8 cellular contexts compared by ENCODE assay signal in genomic region chr17:80455328-80455710, GRCh38. TPM values are rescaled to one million over a fixed set of nuclear protein-coding genes. Genes with fewer than 3 reads are reported as not detected.
DNase-seq lines count a peak whose midpoint lies in the region; ATAC-seq and TF ChIP-seq lines count a peak whose summit lies in the region.

No MANE protein-coding gene starts in this region.

- peak overlapping the region; percentile 92 for H3K4me3 Mint-ChIP-seq in activated T-helper 2 cell treated with anti-CD3 and anti-CD28 coated beads, Interferon-gamma antibody, Interleukin-2, Interleukin-4, amounts not matched to agents 10 μg/mL and 5 μg/mL and 100 μg/mL, durations not matched to agents 14 hours and 24 hours and 36 hours (ENCODE audit: low read depth)

- H3K27me3 Mint-ChIP-seq in activated T-helper 2 cell treated with anti-CD3 and anti-CD28 coated beads, Interferon-gamma antibody, Interleukin-2, Interleukin-4, amounts not matched to agents 10 μg/mL and 5 μg/mL and 100 μg/mL, durations not matched to agents 14 hours and 24 hours and 36 hours (ENCODE audit: low read depth) = peaks cover 14% of the 10 kb centered on the region

- peak; percentile 42 to 64 for DNase-seq in AML-193 (lab: John Stamatoyannopoulos, UW)
- DNase-seq in HuH-7 (ENCODE audit: low spot score) = peak; percentile 93
- no peak for DNase-seq in activated T-helper 2 cell treated with anti-CD3 and anti-CD28 coated beads, Interferon-gamma antibody, Interleukin-2, Interleukin-4, amounts not matched to agents 10 μg/mL and 5 μg/mL and 100 μg/mL, durations not matched to agents 14 hours and 24 hours and 36 hours (ENCODE audit: low spot score)
- peak in 1 of 2 donors; percentile 29 for DNase-seq in foreskin fibroblast
- no peak for DNase-seq in omental fat pad (ENCODE audit: low spot score)
- no peak for DNase-seq in kidney glomerular epithelial cell (lab: John Stamatoyannopoulos, UW)

- ATAC-seq in GM18870 (IDR thresholded peaks at IDR 0.05; ENCODE audit: unreplicated experiment) = peak; percentile 12
- ATAC-seq in omental fat pad (ENCODE audit: low FRiP score) = peak; percentile 46
- ATAC-seq in HG02981 (IDR thresholded peaks at IDR 0.05; ENCODE audit: unreplicated experiment) = no peak

- intact Hi-C loops in activated T-helper 2 cell treated with anti-CD3 and anti-CD28 coated beads, Interferon-gamma antibody, Interleukin-2, Interleukin-4, amounts not matched to agents 10 μg/mL and 5 μg/mL and 100 μg/mL, durations not matched to agents 14 hours and 24 hours and 36 hours (cut with micrococcal nuclease) = no loop called here

- H3K36me3 Mint-ChIP-seq in activated T-helper 2 cell treated with anti-CD3 and anti-CD28 coated beads, Interferon-gamma antibody, Interleukin-2, Interleukin-4, amounts not matched to agents 10 μg/mL and 5 μg/mL and 100 μg/mL, durations not matched to agents 14 hours and 24 hours and 36 hours (ENCODE audit: low read depth) = no peaks in the 10 kb centered on the region

- TF ChIP-seq CTCF in foreskin fibroblast (IDR thresholded peaks at IDR 0.05; ENCODE audit: low read depth, low read length) (no peak), omental fat pad (IDR thresholded peaks at IDR 0.05) (no peak)

- peak overlapping the region; percentile 73 to 77 for H3K4me3 ChIP-seq in foreskin fibroblast (ENCODE audit: low read depth in 1 of 2, low read length in 2 of 2)

- peak overlapping the region; percentile 95 for H3K27ac Mint-ChIP-seq in activated T-helper 2 cell treated with anti-CD3 and anti-CD28 coated beads, Interferon-gamma antibody, Interleukin-2, Interleukin-4, amounts not matched to agents 10 μg/mL and 5 μg/mL and 100 μg/mL, durations not matched to agents 14 hours and 24 hours and 36 hours

- H3K9me3 Mint-ChIP-seq in activated T-helper 2 cell treated with anti-CD3 and anti-CD28 coated beads, Interferon-gamma antibody, Interleukin-2, Interleukin-4, amounts not matched to agents 10 μg/mL and 5 μg/mL and 100 μg/mL, durations not matched to agents 14 hours and 24 hours and 36 hours = no peaks in the 10 kb centered on the region

- peaks cover 25% of the 10 kb centered on the region for H3K4me1 Mint-ChIP-seq in activated T-helper 2 cell treated with anti-CD3 and anti-CD28 coated beads, Interferon-gamma antibody, Interleukin-2, Interleukin-4, amounts not matched to agents 10 μg/mL and 5 μg/mL and 100 μg/mL, durations not matched to agents 14 hours and 24 hours and 36 hours (ENCODE audit: low read depth)

RNA-seq across cellular contexts. Expression of gene NPTX1, which starts 21.1 kb away (rescaled TPM):
- 5.2 and 5.7 TPM in 2 replicates for total RNA-seq in activated T-helper 2 cell treated with anti-CD3 and anti-CD28 coated beads, Interferon-gamma antibody, Interleukin-2, Interleukin-4, amounts not matched to agents 10 μg/mL and 5 μg/mL and 100 μg/mL, durations not matched to agents 14 hours and 24 hours and 36 hours
- under 1 TPM in 3 of 4 donors, not detected in 1; 0.16 to 0.96 (median 0.19) TPM for total RNA-seq in omental fat pad

RNA-seq across cellular contexts. Expression of gene ENDOV, which starts 40.4 kb away (rescaled TPM):
- 16.1 and 16.8 TPM in 2 replicates for total RNA-seq in activated T-helper 2 cell treated with anti-CD3 and anti-CD28 coated beads, Interferon-gamma antibody, Interleukin-2, Interleukin-4, amounts not matched to agents 10 μg/mL and 5 μg/mL and 100 μg/mL, durations not matched to agents 14 hours and 24 hours and 36 hours
- 10 to 100 TPM in 1 of 4 donors, 1 to 10 TPM in 3; 6.9 to 16.6 (median 8.1) TPM for total RNA-seq in omental fat pad

Comparison
In these comparisons a context has a peak if more than half of its experiments do, and no peak if none do; other contexts are left out.
1. DNase-seq: peak in AML-193 (2 of 2) and HuH-7 (single experiment); none in activated T-helper 2 cell treated with anti-CD3 and anti-CD28 coated beads, Interferon-gamma antibody, Interleukin-2, Interleukin-4, amounts not matched to agents 10 μg/mL and 5 μg/mL and 100 μg/mL, durations not matched to agents 14 hours and 24 hours and 36 hours (single experiment), omental fat pad (single experiment) and kidney glomerular epithelial cell (single experiment).